ENCODE assay signal across 12 cellular contexts in genomic region chr2:69720404-69720803, GRCh38. TPM values are rescaled to one million over a fixed set of nuclear protein-coding genes. Genes with fewer than 3 reads are reported as not detected.
DNase-seq lines count a peak whose midpoint lies in the region; ATAC-seq and TF ChIP-seq lines count a peak whose summit lies in the region.
"Had no signal": no experiment of that assay in that cellular context is flagged by ENCODE, and none has a peak within 500 bp of the region (broad histone marks: within the 10 kb centered on the region; RNA-seq: fewer than 3 reads in every experiment).

No MANE protein-coding gene starts in this region.

- H3K4me1 ChIP-seq in CD4-positive, alpha-beta memory T cell (ENCODE audit: insufficient read depth, low read length): peaks cover 7% of the 10 kb centered on the region

- DNase-seq in 8988T (peak; percentile 27), GM12864 (ENCODE audit: low read depth) (no peak), RWPE1 (ENCODE audit: low spot score) (no peak), fibroblast of peridontal ligament (ENCODE audit: extremely low read depth) (peak; percentile 27), kidney tubule cell (ENCODE audit: low spot score) (no peak)
- no peak for DNase-seq in CD4-positive, alpha-beta memory T cell
- DNase-seq: CD8-positive, alpha-beta memory T cell; naive B cell; NCI-H1930; stimulated activated CD4-positive, alpha-beta T cell treated with anti-CD3 and anti-CD28 coated beads, Interleukin-1b, Interleukin-23, amount 100 ng/mL, for 48 hours had no signal

- H3K9me3 ChIP-seq in CD4-positive, alpha-beta memory T cell (ENCODE audit: control insufficient read depth in 1 of 2, low read length in 2 of 2): no peaks in the 10 kb centered on the region

- no peaks in the 10 kb centered on the region for H3K9me3 Mint-ChIP-seq in CD4-positive, alpha-beta memory T cell
- H3K9me3 Mint-ChIP-seq: CD8-positive, alpha-beta memory T cell; naive B cell had no signal

- CTCF ChIA-PET in RWPE1 (lab: Yijun Ruan, JAX): interaction anchor here (1.5 kb wide), 1 partner anchor 96 kb away, joined by 7 read pairs; no protein-coding TSS in a partner anchor
- CTCF ChIA-PET in CD4-positive, alpha-beta memory T cell (lab: Charles Lee; ENCODE audit: partially characterized antibody): interaction anchor here (1.0 to 11.6 kb wide), 4 partner anchors 96 to 299 kb away, joined by 3 to 138 read pairs (median 4); no protein-coding TSS in a partner anchor

- ATAC-seq in HG02763 (IDR thresholded peaks at IDR 0.05; ENCODE audit: unreplicated experiment): no peak
- ATAC-seq in GM19395 (IDR thresholded peaks at IDR 0.05; ENCODE audit: unreplicated experiment): no peak

- H3K4me1 Mint-ChIP-seq in CD4-positive, alpha-beta memory T cell: peaks cover 4 to 7% (median 6%) of the 10 kb centered on the region in 4 donors

- no peak overlapping the region for H3K27ac Mint-ChIP-seq in CD4-positive, alpha-beta memory T cell
- H3K27ac Mint-ChIP-seq: CD8-positive, alpha-beta memory T cell had no signal

- H3K4me3 ChIP-seq in GM12864 (ENCODE audit: low read depth, low read length): no peak overlapping the region
- H3K4me3 ChIP-seq in CD4-positive, alpha-beta memory T cell (ENCODE audit: low read length in 2 of 2): no peak overlapping the region

- H3K4me3 Mint-ChIP-seq in CD4-positive, alpha-beta memory T cell: no peak overlapping the region
- H3K4me3 Mint-ChIP-seq: CD8-positive, alpha-beta memory T cell; naive B cell had no signal

- intact Hi-C loops in CD4-positive, alpha-beta memory T cell (cut with micrococcal nuclease): loop anchor here (10.0 kb wide), 2 partner anchors 364 to 894 kb away; partner anchors contain the start of gene PCBP1

- no peaks in the 10 kb centered on the region for H3K27me3 Mint-ChIP-seq in CD4-positive, alpha-beta memory T cell

- POLR2A ChIA-PET in RWPE1 (lab: Yijun Ruan, JAX; ENCODE audit: low non-redundant PET): no interaction called here
- POLR2A ChIA-PET in CD4-positive, alpha-beta memory T cell (lab: Charles Lee; ENCODE audit: partially characterized antibody): interaction anchor here (1.8 kb wide), 1 partner anchor 76 kb away, joined by 4 read pairs; the partner anchor contains the start of gene AAK1

- no peak overlapping the region for H3K27ac ChIP-seq in RWPE1
- H3K27ac ChIP-seq in CD4-positive, alpha-beta memory T cell (ENCODE audit: low read depth, low read length): no peak overlapping the region

- no peaks in the 10 kb centered on the region for H3K27me3 ChIP-seq in CD4-positive, alpha-beta memory T cell (ENCODE audit: insufficient read depth, low read length)

- H3K36me3 ChIP-seq in CD4-positive, alpha-beta memory T cell (ENCODE audit: insufficient read depth, low read length): no peaks in the 10 kb centered on the region

- TF ChIP-seq CTCF in GM12864 (IDR thresholded peaks at IDR 0.05; ENCODE audit: low read depth, low read length, missing control alignments): peak; percentile 43
- peak; percentile 30 for TF ChIP-seq CTCF in RWPE1 (conservative IDR thresholded peaks at IDR 0.05; ENCODE audit: low read depth)

- H3K36me3 Mint-ChIP-seq in CD4-positive, alpha-beta memory T cell: no peaks in the 10 kb centered on the region
- H3K36me3 Mint-ChIP-seq: CD8-positive, alpha-beta memory T cell; naive B cell had no signal

RNA-seq across cellular contexts. Expression of gene ANXA4, which starts 21.5 kb away (rescaled TPM):
- total RNA-seq in CD4-positive, alpha-beta memory T cell: 10 to 100 TPM; 22.3 to 24.2 TPM
- polyA plus RNA-seq in CD4-positive, alpha-beta memory T cell: 10 to 100 TPM; 27.5 to 30.8 TPM

Comparison
In these comparisons a context has a peak if more than half of its experiments do, and no peak if none do; other contexts are left out.
1. DNase-seq: peak in 8988T (single experiment) and fibroblast of peridontal ligament (single experiment); none in GM12864 (single experiment), RWPE1 (single experiment), kidney tubule cell (single experiment) and CD4-positive, alpha-beta memory T cell (0 of 5).